In genomic region chr5:170067152-170067551, GRCh38 we compare ENCODE assay signal across 31 cellular contexts. TPM values are rescaled to one million over a fixed set of nuclear protein-coding genes. Genes with fewer than 3 reads are reported as not detected.
A peak's percentile ranks its signal among the peaks of the same experiment; 100 is the strongest.
DNase-seq lines count a peak whose midpoint lies in the region; ATAC-seq, FAIRE-seq and TF ChIP-seq lines count a peak whose summit lies in the region.
"Had no signal": no experiment of that assay in that cellular context is flagged by ENCODE, and none has a peak within 500 bp of the region (broad histone marks: within the 10 kb centered on the region; RNA-seq: fewer than 3 reads in every experiment).

No MANE protein-coding gene starts in this region.

- H3K4me1 ChIP-seq in A673 (ENCODE audit: insufficient read depth, low read length, poor library complexity, severe bottlenecking) = peaks cover 13% of the 10 kb centered on the region
- H3K4me1 ChIP-seq in testis = no peaks in the 10 kb centered on the region
- H3K4me1 ChIP-seq: adrenal gland, foreskin keratinocyte, left ventricle myocardium inferior, pancreas, right lobe of liver had no signal

- no peak overlapping the region for H3K27ac ChIP-seq in A673 (ENCODE audit: low read depth, low read length, poor library complexity, severe bottlenecking)
- no peak overlapping the region for H3K27ac ChIP-seq in testis
- H3K27ac ChIP-seq: adrenal gland, brain microvascular endothelial cell, foreskin keratinocyte, hepatocyte, left ventricle myocardium inferior, pancreas, right lobe of liver, SK-N-MC had no signal

- POLR2A ChIA-PET in A673 (lab: Charles Lee; ENCODE audit: low non-redundant PET) = interaction anchor here (0.6 kb wide), 1 partner anchor 96 kb away, joined by 4 read pairs; no protein-coding TSS in a partner anchor
- POLR2A ChIA-PET in activated CD8-positive, alpha-beta T cell treated with anti-CD3 and anti-CD28 coated beads for 36 hours (lab: Charles Lee) = no interaction called here

- TF ChIP-seq POLR2A in GM12891 (IDR thresholded peaks at IDR 0.05; ENCODE audit: low read depth, low read length) (no peak), testis (IDR thresholded peaks at IDR 0.05) (no peak)

- H3K9me3 Mint-ChIP-seq in activated CD8-positive, alpha-beta T cell treated with anti-CD3 and anti-CD28 coated beads for 36 hours = no peaks in the 10 kb centered on the region
- H3K9me3 Mint-ChIP-seq: natural killer cell treated with Interleukin-12 subunit alpha and Interleukin-12 subunit beta and Interleukin-15 and Interleukin-18, amount 100 ng/mL, for 72 hours; T-helper 2 cell treated with Interferon-gamma antibody and Interleukin-4, amounts not matched to agents 5 μg/mL and 100 μg/mL, for 36 hours had no signal

- H3K4me3 ChIP-seq in A673 (ENCODE audit: low read depth, low read length, poor library complexity, severe bottlenecking) (no peak overlapping the region), testis (no peak overlapping the region)
- H3K4me3 ChIP-seq: adrenal gland, hepatocyte, left ventricle myocardium inferior, pancreas, right lobe of liver, SK-N-MC had no signal

- no peaks in the 10 kb centered on the region for H3K36me3 ChIP-seq in A673 (ENCODE audit: insufficient read depth, low read length, poor library complexity, severe bottlenecking)
- no peaks in the 10 kb centered on the region for H3K36me3 ChIP-seq in testis (ENCODE audit: low read depth, missing control alignments)
- H3K36me3 ChIP-seq: adrenal gland, brain microvascular endothelial cell, left ventricle myocardium inferior, pancreas, right lobe of liver had no signal

- H3K27me3 Mint-ChIP-seq in activated CD8-positive, alpha-beta T cell treated with anti-CD3 and anti-CD28 coated beads for 36 hours = no peaks in the 10 kb centered on the region
- H3K27me3 Mint-ChIP-seq: natural killer cell treated with Interleukin-12 subunit alpha and Interleukin-12 subunit beta and Interleukin-15 and Interleukin-18, amount 100 ng/mL, for 72 hours had no signal

- peaks cover 69% of the 10 kb centered on the region for H3K36me3 Mint-ChIP-seq in activated CD8-positive, alpha-beta T cell treated with anti-CD3 and anti-CD28 coated beads for 36 hours (ENCODE audit: low read depth)
- H3K36me3 Mint-ChIP-seq: mesothelial cell of epicardium had no signal

- no peak overlapping the region for H3K4me3 Mint-ChIP-seq in activated CD8-positive, alpha-beta T cell treated with anti-CD3 and anti-CD28 coated beads for 36 hours
- H3K4me3 Mint-ChIP-seq: CD14-positive monocyte; mesothelial cell of epicardium; natural killer cell treated with Interleukin-12 subunit alpha and Interleukin-12 subunit beta and Interleukin-15 and Interleukin-18, amount 100 ng/mL, for 72 hours; T-helper 2 cell treated with Interferon-gamma antibody and Interleukin-4, amounts not matched to agents 5 μg/mL and 100 μg/mL, for 36 hours had no signal

- BruUV-seq in A673 (replicated peaks; lab: Mats Ljungman, UMichigan) = no TSS peak

- TF ChIP-seq CTCF in A673 (conservative IDR thresholded peaks at IDR 0.05; ENCODE audit: low read depth, low read length) = no peak
- TF ChIP-seq CTCF in activated CD8-positive, alpha-beta T cell treated with anti-CD3 and anti-CD28 coated beads for 36 hours (IDR thresholded peaks at IDR 0.05) = no peak
- TF ChIP-seq CTCF in testis (IDR thresholded peaks at IDR 0.05) = no peak

- ATAC-seq in HG03460 (IDR thresholded peaks at IDR 0.05; ENCODE audit: unreplicated experiment) = peak; percentile 50
- ATAC-seq in activated CD8-positive, alpha-beta T cell treated with anti-CD3 and anti-CD28 coated beads for 36 hours = no peak
- no peak for ATAC-seq in GM21825 (IDR thresholded peaks at IDR 0.05; ENCODE audit: unreplicated experiment)
- ATAC-seq: foreskin keratinocyte; HCT116; natural killer cell treated with Interleukin-12 subunit alpha and Interleukin-12 subunit beta and Interleukin-15 and Interleukin-18, amount 100 ng/mL, for 72 hours; pancreas; right lobe of liver had no signal

- DNase-seq in A673 (ENCODE audit: low spot score) (peak; percentile 31), GM12891 (ENCODE audit: insufficient read length, low spot score) (no peak), dedifferentiated amniotic fluid mesenchymal stem cell (ENCODE audit: extremely low spot score) (no peak), DMS153 (lab: John Stamatoyannopoulos, UW) (no peak), testis (no peak)
- no peak for DNase-seq in activated CD8-positive, alpha-beta T cell treated with anti-CD3 and anti-CD28 coated beads for 36 hours
- DNase-seq: activated naive CD4-positive, alpha-beta T cell; adrenal gland; brain microvascular endothelial cell; effector CD8-positive, alpha-beta T cell; erythroblast; foreskin keratinocyte; left ventricle myocardium inferior; NCI-H187 treated with DMSO at 0.1 percent for 48 hours; pancreas; stimulated activated CD4-positive, alpha-beta T cell treated with anti-CD3 and anti-CD28 coated beads, Interleukin-15, amount 100 ng/mL, for 24 hours; substantia nigra had no signal

- intact Hi-C loops in A673 (cut with micrococcal nuclease; ENCODE audit: unreplicated experiment) = no loop called here
- intact Hi-C loops in activated CD8-positive, alpha-beta T cell treated with anti-CD3 and anti-CD28 coated beads for 36 hours (cut with micrococcal nuclease) = no loop called here
- intact Hi-C loops in testis (cut with DNase I; ENCODE audit: low total_unique reads) = no loop called here

- peaks cover 2% of the 10 kb centered on the region for H3K4me1 Mint-ChIP-seq in activated CD8-positive, alpha-beta T cell treated with anti-CD3 and anti-CD28 coated beads for 36 hours (ENCODE audit: low read depth)
- H3K4me1 Mint-ChIP-seq: CD14-positive monocyte, mesothelial cell of epicardium had no signal

- peak; percentile 5 for FAIRE-seq in GM12891 (lab: Jason Lieb, UNC)
- FAIRE-seq: G401.6, pancreas, urothelium cell line had no signal

- H3K27me3 ChIP-seq in A673 (replicated peaks; ENCODE audit: insufficient read depth, low read depth, low read length, poor library complexity) (no peaks in the 10 kb centered on the region), testis (no peaks in the 10 kb centered on the region)
- H3K27me3 ChIP-seq: adrenal gland, brain microvascular endothelial cell, pancreas, right lobe of liver had no signal

- H3K9me3 ChIP-seq in A673 (ENCODE audit: low read depth, low read length, poor library complexity, severe bottlenecking) (no peaks in the 10 kb centered on the region), testis (no peaks in the 10 kb centered on the region)
- H3K9me3 ChIP-seq: adrenal gland, left ventricle myocardium inferior, pancreas, right lobe of liver had no signal

- CTCF ChIA-PET in A673 (lab: Charles Lee) = no interaction called here
- CTCF ChIA-PET in activated CD8-positive, alpha-beta T cell treated with anti-CD3 and anti-CD28 coated beads for 36 hours (lab: Charles Lee) = no interaction called here

- peak overlapping the region; percentile 27 for H3K27ac Mint-ChIP-seq in activated CD8-positive, alpha-beta T cell treated with anti-CD3 and anti-CD28 coated beads for 36 hours
- H3K27ac Mint-ChIP-seq: CD14-positive monocyte; mesothelial cell of epicardium; natural killer cell treated with Interleukin-12 subunit alpha and Interleukin-12 subunit beta and Interleukin-15 and Interleukin-18, amount 100 ng/mL, for 72 hours; T-helper 2 cell treated with Interferon-gamma antibody and Interleukin-4, amounts not matched to agents 5 μg/mL and 100 μg/mL, for 36 hours had no signal

TF ChIP-seq in GM12891, 5 proteins besides CTCF, POLR2A, EP300 and RAD21:
- TF ChIP-seq SPI1 (IDR thresholded peaks at IDR 0.05; ENCODE audit: low read depth, low read length) (no peak), POU2F2 (IDR thresholded peaks at IDR 0.05; ENCODE audit: low read depth, low read length) (no peak), TAF1 (IDR thresholded peaks at IDR 0.05; ENCODE audit: low read depth, low read length) (no peak), PAX5 (IDR thresholded peaks at IDR 0.05; ENCODE audit: insufficient read depth, low read length, severe bottlenecking) (no peak), POLR2AphosphoS5 (IDR thresholded peaks at IDR 0.05; ENCODE audit: low read depth, low read length) (no peak)

RNA-seq across cellular contexts. Expression of gene FOXI1, which starts 38.5 kb away (rescaled TPM):
- total RNA-seq in A673 (2021) = not detected in 2 replicates
- polyA plus RNA-seq in GM12891 (2012; ENCODE audit: low read depth, missing spikeins) = not detected
- not detected for total RNA-seq in activated CD8-positive, alpha-beta T cell treated with anti-CD3 and anti-CD28 coated beads for 36 hours
- under 1 TPM in 1 of 2 donors, not detected in 1; 0.19 TPM for total RNA-seq in testis
- polyA plus RNA-seq in testis (ENCODE audit: insufficient read depth, low read depth, low replicate concordance) = 0.26 TPM
- total RNA-seq: adrenal gland, foreskin keratinocyte, hepatocyte, HT-29, left ventricle myocardium inferior, mesothelial cell of epicardium, right lobe of liver, RPMI7951 had no signal
- polyA plus RNA-seq: adrenal gland, CD14-positive monocyte, foreskin keratinocyte, hepatocyte had no signal
